In the genomic region with DNA sequence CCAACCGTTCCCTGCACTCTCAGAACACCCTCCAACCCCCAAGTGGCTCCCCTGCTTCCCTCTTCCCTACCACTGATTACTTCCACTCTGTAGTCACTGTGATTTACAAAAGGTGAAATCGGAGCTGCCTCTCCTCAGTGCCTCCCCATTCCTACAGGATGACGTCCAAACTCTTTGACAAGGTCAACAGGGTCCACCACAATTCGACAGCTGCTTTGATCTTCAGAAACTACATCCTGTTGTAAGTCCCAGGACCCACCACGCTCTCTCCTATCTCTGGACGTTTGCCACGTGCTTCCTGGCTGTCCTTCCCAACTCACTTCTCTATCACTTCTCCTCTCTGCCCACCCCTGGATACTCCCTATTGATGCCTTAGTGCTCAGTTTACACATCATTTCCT, we compare ENCODE assay signal across 1 cellular context.
TF ChIP-seq lines count a peak whose summit lies in the region.

No MANE protein-coding gene starts in this region.

TF ChIP-seq in HepG2, 621 proteins besides CTCF, POLR2A, EP300 and RAD21:
- TF ChIP-seq SOX5 (CRISPR knock-in tag; IDR thresholded peaks at IDR 0.05; ENCODE audit: borderline replicate concordance) (peak; percentile 31; the same call in 1 of the 2 replicates), FOXO1 (CRISPR knock-in tag; IDR thresholded peaks at IDR 0.05) (0 out of 2 replicates have a peak, but pooled peaks have one; percentile 15), FOSL2 (CRISPR knock-in tag; IDR thresholded peaks at IDR 0.05) (peak; percentile 30; the same call in 1 of the 2 replicates), ZNF552 (CRISPR knock-in tag; IDR thresholded peaks at IDR 0.05; ENCODE audit: borderline replicate concordance) (no peak), ZNF337 (CRISPR knock-in tag; IDR thresholded peaks at IDR 0.05; ENCODE audit: borderline replicate concordance, low read depth) (no peak), ETV5 (CRISPR knock-in tag; IDR thresholded peaks at IDR 0.05; ENCODE audit: borderline replicate concordance) (peak; percentile 76; the same call in 1 of the 2 replicates), TCF7 (IDR thresholded peaks at IDR 0.05; ENCODE audit: low read depth) (peak; percentile 69; the same call in 1 of the 2 replicates), ESRRA (CRISPR knock-in tag; IDR thresholded peaks at IDR 0.05; ENCODE audit: low read depth) (no peak), NR2F6 (IDR thresholded peaks at IDR 0.05) (0 out of 2 replicates have a peak, but pooled peaks have one; percentile 30), NR2F6 (CRISPR knock-in tag; IDR thresholded peaks at IDR 0.05) (peak; percentile 55; the same call in 1 of the 2 replicates), MAFF (IDR thresholded peaks at IDR 0.05; ENCODE audit: low read depth, low read length) (no peak), RXRB (CRISPR knock-in tag; IDR thresholded peaks at IDR 0.05; ENCODE audit: borderline replicate concordance) (0 out of 2 replicates have a peak, but pooled peaks have one; percentile 20), SAP130 (CRISPR knock-in tag; IDR thresholded peaks at IDR 0.05; ENCODE audit: low read depth) (peak; percentile 53; the same call in 1 of the 2 replicates), RBM39 (IDR thresholded peaks at IDR 0.05; ENCODE audit: low read depth, low read length, poor library complexity, severe bottlenecking) (no peak), CREM (IDR thresholded peaks at IDR 0.05) (peak; percentile 35; the same call in 1 of the 2 replicates), CREM (CRISPR knock-in tag; IDR thresholded peaks at IDR 0.05) (no peak), SALL1 (CRISPR knock-in tag; IDR thresholded peaks at IDR 0.05) (0 out of 2 replicates have a peak, but pooled peaks have one; percentile 15), GABPA (IDR thresholded peaks at IDR 0.05; ENCODE audit: low read depth, low read length) (no peak), GABPA (CRISPR knock-in tag; IDR thresholded peaks at IDR 0.05; ENCODE audit: low read depth) (peak; percentile 68), FOXA3 (CRISPR knock-in tag; IDR thresholded peaks at IDR 0.05) (peak; percentile 35; the same call in 1 of the 2 replicates), FOXA1 (IDR thresholded peaks at IDR 0.05) (no peak), FOXA1 (CRISPR knock-in tag; IDR thresholded peaks at IDR 0.05) (0 out of 2 replicates have a peak, but pooled peaks have one; percentile 26), NR2F1 (CRISPR knock-in tag; IDR thresholded peaks at IDR 0.05) (peak; percentile 73 to 75), GABPB1 (CRISPR knock-in tag; IDR thresholded peaks at IDR 0.05) (peak; percentile 50; the same call in 1 of the 2 replicates), HMG20A (CRISPR knock-in tag; IDR thresholded peaks at IDR 0.05; ENCODE audit: borderline replicate concordance) (peak; percentile 72; the same call in 1 of the 2 replicates), ELF3 (CRISPR knock-in tag; IDR thresholded peaks at IDR 0.05) (0 out of 2 replicates have a peak, but pooled peaks have one; percentile 21), RARA (CRISPR knock-in tag; IDR thresholded peaks at IDR 0.05) (peak; percentile 67), ZBTB21 (CRISPR knock-in tag; IDR thresholded peaks at IDR 0.05) (0 out of 2 replicates have a peak, but pooled peaks have one; percentile 53), FOXK1 (CRISPR knock-in tag; IDR thresholded peaks at IDR 0.05; ENCODE audit: borderline replicate concordance, low read depth) (0 out of 2 replicates have a peak, but pooled peaks have one; percentile 23)
- TF ChIP-seq, protein P1, sequence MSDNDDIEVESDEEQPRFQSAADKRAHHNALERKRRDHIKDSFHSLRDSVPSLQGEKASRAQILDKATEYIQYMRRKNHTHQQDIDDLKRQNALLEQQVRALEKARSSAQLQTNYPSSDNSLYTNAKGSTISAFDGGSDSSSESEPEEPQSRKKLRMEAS (IDR thresholded peaks at IDR 0.05): peak; percentile 41; the same call in 1 of the 2 replicates
- TF ChIP-seq, protein P2, sequence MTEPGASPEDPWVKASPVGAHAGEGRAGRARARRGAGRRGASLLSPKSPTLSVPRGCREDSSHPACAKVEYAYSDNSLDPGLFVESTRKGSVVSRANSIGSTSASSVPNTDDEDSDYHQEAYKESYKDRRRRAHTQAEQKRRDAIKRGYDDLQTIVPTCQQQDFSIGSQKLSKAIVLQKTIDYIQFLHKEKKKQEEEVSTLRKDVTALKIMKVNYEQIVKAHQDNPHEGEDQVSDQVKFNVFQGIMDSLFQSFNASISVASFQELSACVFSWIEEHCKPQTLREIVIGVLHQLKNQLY (CRISPR knock-in tag; IDR thresholded peaks at IDR 0.05): peak; percentile 41; the same call in 1 of the 2 replicates
- TF ChIP-seq, protein P3, sequence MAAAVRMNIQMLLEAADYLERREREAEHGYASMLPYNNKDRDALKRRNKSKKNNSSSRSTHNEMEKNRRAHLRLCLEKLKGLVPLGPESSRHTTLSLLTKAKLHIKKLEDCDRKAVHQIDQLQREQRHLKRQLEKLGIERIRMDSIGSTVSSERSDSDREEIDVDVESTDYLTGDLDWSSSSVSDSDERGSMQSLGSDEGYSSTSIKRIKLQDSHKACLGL (CRISPR knock-in tag; IDR thresholded peaks at IDR 0.05): no peak
- TF ChIP-seq, protein P4, sequence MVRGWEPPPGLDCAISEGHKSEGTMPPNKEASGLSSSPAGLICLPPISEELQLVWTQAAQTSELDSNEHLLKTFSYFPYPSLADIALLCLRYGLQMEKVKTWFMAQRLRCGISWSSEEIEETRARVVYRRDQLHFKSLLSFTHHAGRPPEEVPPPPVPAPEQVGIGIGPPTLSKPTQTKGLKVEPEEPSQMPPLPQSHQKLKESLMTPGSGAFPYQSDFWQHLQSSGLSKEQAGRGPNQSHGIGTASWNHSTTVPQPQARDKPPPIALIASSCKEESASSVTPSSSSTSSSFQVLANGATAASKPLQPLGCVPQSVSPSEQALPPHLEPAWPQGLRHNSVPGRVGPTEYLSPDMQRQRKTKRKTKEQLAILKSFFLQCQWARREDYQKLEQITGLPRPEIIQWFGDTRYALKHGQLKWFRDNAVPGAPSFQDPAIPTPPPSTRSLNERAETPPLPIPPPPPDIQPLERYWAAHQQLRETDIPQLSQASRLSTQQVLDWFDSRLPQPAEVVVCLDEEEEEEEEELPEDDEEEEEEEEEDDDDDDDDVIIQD (CRISPR knock-in tag; IDR thresholded peaks at IDR 0.05; ENCODE audit: low read depth): 0 out of 2 replicates have a peak, but pooled peaks have one; percentile 20
- TF ChIP-seq, protein P5, sequence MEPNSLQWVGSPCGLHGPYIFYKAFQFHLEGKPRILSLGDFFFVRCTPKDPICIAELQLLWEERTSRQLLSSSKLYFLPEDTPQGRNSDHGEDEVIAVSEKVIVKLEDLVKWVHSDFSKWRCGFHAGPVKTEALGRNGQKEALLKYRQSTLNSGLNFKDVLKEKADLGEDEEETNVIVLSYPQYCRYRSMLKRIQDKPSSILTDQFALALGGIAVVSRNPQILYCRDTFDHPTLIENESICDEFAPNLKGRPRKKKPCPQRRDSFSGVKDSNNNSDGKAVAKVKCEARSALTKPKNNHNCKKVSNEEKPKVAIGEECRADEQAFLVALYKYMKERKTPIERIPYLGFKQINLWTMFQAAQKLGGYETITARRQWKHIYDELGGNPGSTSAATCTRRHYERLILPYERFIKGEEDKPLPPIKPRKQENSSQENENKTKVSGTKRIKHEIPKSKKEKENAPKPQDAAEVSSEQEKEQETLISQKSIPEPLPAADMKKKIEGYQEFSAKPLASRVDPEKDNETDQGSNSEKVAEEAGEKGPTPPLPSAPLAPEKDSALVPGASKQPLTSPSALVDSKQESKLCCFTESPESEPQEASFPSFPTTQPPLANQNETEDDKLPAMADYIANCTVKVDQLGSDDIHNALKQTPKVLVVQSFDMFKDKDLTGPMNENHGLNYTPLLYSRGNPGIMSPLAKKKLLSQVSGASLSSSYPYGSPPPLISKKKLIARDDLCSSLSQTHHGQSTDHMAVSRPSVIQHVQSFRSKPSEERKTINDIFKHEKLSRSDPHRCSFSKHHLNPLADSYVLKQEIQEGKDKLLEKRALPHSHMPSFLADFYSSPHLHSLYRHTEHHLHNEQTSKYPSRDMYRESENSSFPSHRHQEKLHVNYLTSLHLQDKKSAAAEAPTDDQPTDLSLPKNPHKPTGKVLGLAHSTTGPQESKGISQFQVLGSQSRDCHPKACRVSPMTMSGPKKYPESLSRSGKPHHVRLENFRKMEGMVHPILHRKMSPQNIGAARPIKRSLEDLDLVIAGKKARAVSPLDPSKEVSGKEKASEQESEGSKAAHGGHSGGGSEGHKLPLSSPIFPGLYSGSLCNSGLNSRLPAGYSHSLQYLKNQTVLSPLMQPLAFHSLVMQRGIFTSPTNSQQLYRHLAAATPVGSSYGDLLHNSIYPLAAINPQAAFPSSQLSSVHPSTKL (CRISPR knock-in tag; IDR thresholded peaks at IDR 0.05): peak; percentile 59; the same call in 1 of the 2 replicates
